8 cellular contexts compared by ENCODE assay signal in genomic region chr7:78248867-78249266, GRCh38.
"Had no signal": no experiment of that assay in that cellular context is flagged by ENCODE, and none has a peak within 500 bp of the region (broad histone marks: within the 10 kb centered on the region; RNA-seq: fewer than 3 reads in every experiment).

No MANE protein-coding gene starts in this region.

- H3K36me3 Mint-ChIP-seq: IgD-negative memory B cell had no signal

- H2AFZ ChIP-seq: GM23338 had no signal

- H3K4me3 Mint-ChIP-seq: GM23338, H9, IgD-negative memory B cell had no signal

- FAIRE-seq: H1, H54, HTR-8/SVneo had no signal

- ATAC-seq: GM23338 had no signal

- H3K27ac Mint-ChIP-seq: GM23338, H9, IgD-negative memory B cell had no signal

- H3K4me2 ChIP-seq: GM23338 had no signal

- H3K4me3 ChIP-seq: GM23338 had no signal

- DNase-seq: H9, HCEC 1CT, KG1 had no signal

- H3K4me1 Mint-ChIP-seq: H9, IgD-negative memory B cell had no signal
